Comparison of ENCODE assay signal across 19 cellular contexts in the genomic region with DNA sequence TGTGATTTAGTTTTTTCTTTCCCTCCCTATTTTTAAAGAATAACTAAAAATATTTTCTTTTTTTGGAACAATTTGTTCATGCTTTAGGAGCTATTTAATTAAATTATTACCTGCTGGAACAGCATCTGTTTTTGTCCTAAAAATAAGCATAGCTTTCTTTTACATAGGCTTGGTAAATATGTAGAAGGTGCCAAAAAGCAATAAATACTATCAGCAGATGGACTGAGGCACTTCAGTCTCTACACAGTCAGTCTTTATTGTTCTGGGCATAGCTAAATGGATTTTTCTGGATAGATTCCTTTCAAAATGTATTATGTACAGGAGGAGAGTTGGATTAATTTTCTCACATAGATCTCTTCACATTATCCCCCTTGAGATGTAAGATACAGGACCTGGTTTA.
A peak's percentile ranks its signal among the peaks of the same experiment; 100 is the strongest.
DNase-seq lines count a peak whose midpoint lies in the region; ATAC-seq and TF ChIP-seq lines count a peak whose summit lies in the region.
"Had no signal": no experiment of that assay in that cellular context is flagged by ENCODE, and none has a peak within 500 bp of the region (broad histone marks: within the 10 kb centered on the region; RNA-seq: fewer than 3 reads in every experiment).

No MANE protein-coding gene starts in this region.

- H3K27ac ChIP-seq in CD4-positive, alpha-beta T cell (ENCODE audit: low read depth, low read length): no peak overlapping the region
- H3K27ac ChIP-seq: HL-60, Peyer's patch had no signal

- no peaks in the 10 kb centered on the region for H3K27me3 Mint-ChIP-seq in CD4-positive, alpha-beta T cell
- H3K27me3 Mint-ChIP-seq: T-helper 17 cell had no signal

- H3K4me1 Mint-ChIP-seq in CD4-positive, alpha-beta T cell (ENCODE audit: low read depth): no peaks in the 10 kb centered on the region
- H3K4me1 Mint-ChIP-seq: T-helper 17 cell had no signal

- CTCF ChIA-PET in CD4-positive, alpha-beta T cell (lab: Charles Lee): no interaction called here

- POLR2A ChIA-PET in CD4-positive, alpha-beta T cell (lab: Charles Lee): no interaction called here

- no peaks in the 10 kb centered on the region for H3K27me3 ChIP-seq in CD4-positive, alpha-beta T cell (ENCODE audit: control insufficient read depth, insufficient read depth, low read length)
- H3K27me3 ChIP-seq: Peyer's patch had no signal

- H3K9me3 ChIP-seq in CD4-positive, alpha-beta T cell (ENCODE audit: control insufficient read depth, low read length): no peaks in the 10 kb centered on the region
- H3K9me3 ChIP-seq: Peyer's patch had no signal

- TF ChIP-seq POLR2A in erythroblast (IDR thresholded peaks at IDR 0.05; ENCODE audit: low read length): no peak

- no peak for TF ChIP-seq CTCF in CD4-positive, alpha-beta T cell (IDR thresholded peaks at IDR 0.05)

- ATAC-seq in CD4-positive, alpha-beta T cell (ENCODE audit: poor library complexity): no peak
- ATAC-seq: SK-N-SH treated with all-trans-retinoic acid at 6 μM for 48 hours, T-helper 17 cell had no signal

- no peak overlapping the region for H3K27ac Mint-ChIP-seq in CD4-positive, alpha-beta T cell
- H3K27ac Mint-ChIP-seq: HFFc6, T-helper 17 cell had no signal

- DNase-seq in DMS 273 (lab: John Stamatoyannopoulos, UW; ENCODE audit: unreplicated experiment) (peak; percentile 72), NCI-H1694 (lab: John Stamatoyannopoulos, UW) (peak; percentile 92), NCI-H446 treated with DMSO at 0.1 percent for 48 hours (lab: John Stamatoyannopoulos, UW) (peak; percentile 97), cerebellar cortex (ENCODE audit: low spot score) (peak; percentile 80), erythroblast (lab: John Stamatoyannopoulos, UW) (no peak), SKM-1 treated with dmso at 0.1 percent for 144 hours (lab: John Stamatoyannopoulos, UW; ENCODE audit: unreplicated experiment) (no peak)
- DNase-seq in CD4-positive, alpha-beta T cell: no peak
- DNase-seq in activated CD4-positive, CD25-positive, alpha-beta regulatory T cell (lab: John Stamatoyannopoulos, UW): no peak
- DNase-seq: AML-193, GOT3, HFFc6, MV-4-11, NCI-H187, NCI-H510A treated with DMSO at 0.1 percent for 48 hours, Peyer's patch, Right ventricle myocardium superior, T-helper 17 cell had no signal

- H3K4me3 Mint-ChIP-seq in CD4-positive, alpha-beta T cell: no peak overlapping the region
- H3K4me3 Mint-ChIP-seq: HFFc6, T-helper 17 cell had no signal

- H3K36me3 Mint-ChIP-seq in CD4-positive, alpha-beta T cell (ENCODE audit: low read depth): no peaks in the 10 kb centered on the region

- intact Hi-C loops in CD4-positive, alpha-beta T cell (cut with DNase I, micrococcal nuclease): no loop called here

- H3K9me3 Mint-ChIP-seq in CD4-positive, alpha-beta T cell: peaks cover 4% of the 10 kb centered on the region
- H3K9me3 Mint-ChIP-seq: HFFc6 had no signal

Comparison
In these comparisons a context has a peak if more than half of its experiments do, and no peak if none do; other contexts are left out.
1. DNase-seq: peak in DMS 273 (single experiment), NCI-H1694 (single experiment), NCI-H446 treated with DMSO at 0.1 percent for 48 hours (single experiment) and cerebellar cortex (single experiment); none in erythroblast (0 of 2), CD4-positive, alpha-beta T cell (0 of 10), SKM-1 treated with dmso at 0.1 percent for 144 hours (single experiment) and activated CD4-positive, CD25-positive, alpha-beta regulatory T cell (0 of 4).